8 cellular contexts compared by ENCODE assay signal in the genomic region with DNA sequence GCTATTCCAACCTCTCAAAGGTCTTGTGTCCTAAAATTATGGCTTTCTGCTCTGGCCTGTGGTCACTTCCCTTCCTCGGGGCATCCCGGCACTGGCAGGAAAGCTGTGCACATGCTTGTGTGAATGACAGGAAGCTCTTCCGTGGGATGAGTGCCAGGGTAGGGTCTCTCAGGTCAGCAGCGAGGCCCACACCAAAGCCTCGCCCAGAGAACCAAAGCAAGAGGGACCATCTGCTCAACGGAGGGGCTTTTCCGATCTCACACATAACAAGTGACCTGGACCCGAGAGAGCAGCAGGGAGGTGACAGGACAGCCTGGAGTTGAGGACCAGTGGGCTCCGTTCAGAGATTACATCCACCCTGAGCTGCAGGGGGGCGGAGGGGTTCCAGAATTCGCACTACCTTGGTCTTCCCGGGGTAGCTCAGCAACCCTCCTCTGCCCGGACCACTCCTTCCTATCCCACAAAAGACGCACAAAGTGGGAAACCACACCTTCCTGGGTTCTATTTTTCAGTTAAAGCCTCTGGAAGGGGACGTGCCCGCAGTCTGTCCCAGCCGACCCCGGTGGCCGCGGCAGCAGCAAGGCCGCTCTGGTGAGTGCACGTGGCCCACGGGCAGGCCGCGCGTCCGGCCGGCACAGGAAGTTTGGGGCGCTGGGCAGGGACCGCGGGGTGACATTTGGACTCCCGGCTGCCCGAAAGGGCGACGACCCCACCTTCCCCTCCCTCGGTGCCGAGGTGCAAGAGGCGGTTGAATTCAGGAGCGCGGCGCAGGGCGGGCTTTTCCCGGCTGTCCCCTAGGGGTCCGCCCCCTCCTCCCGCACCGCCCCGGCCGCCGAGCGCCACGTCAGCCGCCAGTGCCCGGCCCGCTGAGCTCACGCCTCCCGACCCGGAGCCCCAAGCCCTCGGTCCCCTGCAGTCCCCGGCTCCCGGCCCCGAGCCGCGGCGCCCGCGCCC. TPM values are rescaled to one million over a fixed set of nuclear protein-coding genes. Genes with fewer than 3 reads are reported as not detected.
DNase-seq lines count a peak whose midpoint lies in the region; ATAC-seq and TF ChIP-seq lines count a peak whose summit lies in the region.

No MANE protein-coding gene starts in this region.

- peak overlapping the region; percentile 81 for H3K4me3 Mint-ChIP-seq in activated naive CD4-positive, alpha-beta T cell treated with anti-CD3 and anti-CD28 coated beads for 36 hours

- CTCF ChIA-PET in OCI-LY7 (lab: Charles Lee; ENCODE audit: unreplicated experiment), result interaction anchor here (1.1 kb wide), 1 partner anchor 10 kb away, joined by 3 read pairs; no protein-coding TSS in a partner anchor
- CTCF ChIA-PET in activated naive CD4-positive, alpha-beta T cell treated with anti-CD3 and anti-CD28 coated beads for 36 hours (lab: Charles Lee), result interaction anchor here (1.2 kb wide), 1 partner anchor 13 kb away, joined by 4 read pairs; no protein-coding TSS in a partner anchor

- H3K36me3 ChIP-seq in OCI-LY7 (ENCODE audit: insufficient read depth, low read length) (peaks cover 49% of the 10 kb centered on the region), parathyroid adenoma (ENCODE audit: control insufficient read depth, insufficient read depth, low read length) (no peaks in the 10 kb centered on the region)

- peaks cover 14% of the 10 kb centered on the region for H4K20me1 ChIP-seq in OCI-LY7 (ENCODE audit: insufficient read depth, low read length)

- no peaks in the 10 kb centered on the region for H3K9me2 ChIP-seq in OCI-LY7 (ENCODE audit: insufficient read depth, low read length)

- H3K4me1 ChIP-seq in OCI-LY7 (ENCODE audit: insufficient read depth, low read length, poor library complexity, severe bottlenecking), result peaks cover 76% of the 10 kb centered on the region
- peaks cover 13% of the 10 kb centered on the region for H3K4me1 ChIP-seq in parathyroid adenoma

- peaks cover 58% of the 10 kb centered on the region for H3K79me2 ChIP-seq in OCI-LY7 (ENCODE audit: insufficient read depth, low read depth, low read length)
- H3K79me2 ChIP-seq in parathyroid adenoma, result peaks cover 11% of the 10 kb centered on the region

- DNase-seq in 8988T (peak; percentile 88), GM10266 (ENCODE audit: extremely low spot score) (peak; percentile 73), OCI-LY7 (ENCODE audit: low spot score) (peak; percentile 46), Right ventricle myocardium inferior (ENCODE audit: missing footprints) (peak; percentile 75), NK-92 (lab: John Stamatoyannopoulos, UW; ENCODE audit: unreplicated experiment) (no peak)
- DNase-seq in activated naive CD4-positive, alpha-beta T cell treated with anti-CD3 and anti-CD28 coated beads for 36 hours, result peak; percentile 59

- H3K27ac Mint-ChIP-seq in activated naive CD4-positive, alpha-beta T cell treated with anti-CD3 and anti-CD28 coated beads for 36 hours, result peak overlapping the region; percentile 38

- peak overlapping the region; percentile 92 for H3K4me3 ChIP-seq in OCI-LY7 (ENCODE audit: low read depth, low read length, poor library complexity, severe bottlenecking)
- peak overlapping the region; percentile 72 for H3K4me3 ChIP-seq in parathyroid adenoma (ENCODE audit: low read depth, low read length)

- peak overlapping the region; percentile 35 for H3K27ac ChIP-seq in OCI-LY7 (ENCODE audit: low read depth, low read length, poor library complexity, severe bottlenecking)
- H3K27ac ChIP-seq in parathyroid adenoma, result peak overlapping the region; percentile 21

- H3K9me3 ChIP-seq in OCI-LY7 (ENCODE audit: low read length) (no peaks in the 10 kb centered on the region), parathyroid adenoma (ENCODE audit: control insufficient read depth, low read length) (no peaks in the 10 kb centered on the region)

- no peak overlapping the region for H3K9ac ChIP-seq in parathyroid adenoma

- peaks cover 6% of the 10 kb centered on the region for H3K36me3 Mint-ChIP-seq in activated naive CD4-positive, alpha-beta T cell treated with anti-CD3 and anti-CD28 coated beads for 36 hours (ENCODE audit: low read depth)

- H3K4me2 ChIP-seq in OCI-LY7 (ENCODE audit: low read length) (peak overlapping the region; percentile 85), parathyroid adenoma (ENCODE audit: low read length) (peak overlapping the region; percentile 89)

- H2AFZ ChIP-seq in OCI-LY7 (ENCODE audit: low read length) (no peak overlapping the region), parathyroid adenoma (peak overlapping the region; percentile 76)

- no peaks in the 10 kb centered on the region for H3K9me3 Mint-ChIP-seq in activated naive CD4-positive, alpha-beta T cell treated with anti-CD3 and anti-CD28 coated beads for 36 hours

- peaks cover 14% of the 10 kb centered on the region for H3K4me1 Mint-ChIP-seq in activated naive CD4-positive, alpha-beta T cell treated with anti-CD3 and anti-CD28 coated beads for 36 hours (ENCODE audit: low read depth)

- no peaks in the 10 kb centered on the region for H3K27me3 ChIP-seq in parathyroid adenoma (ENCODE audit: control insufficient read depth, insufficient read depth, low read length)

- peak; percentile 23 for ATAC-seq in HG02970 (IDR thresholded peaks at IDR 0.05; ENCODE audit: low FRiP score, unreplicated experiment)
- ATAC-seq in Right ventricle myocardium inferior, result peak; percentile 55

- no TSS peak for BruUV-seq in OCI-LY7 (replicated peaks; lab: Mats Ljungman, UMichigan)

- POLR2A ChIA-PET in OCI-LY7 (lab: Charles Lee), result interaction anchor here (0.8 to 3.8 kb wide), 6 partner anchors 9 to 53 kb away, joined by 3 to 31 read pairs (median 8); no protein-coding TSS in a partner anchor

- no peaks in the 10 kb centered on the region for H3K27me3 Mint-ChIP-seq in activated naive CD4-positive, alpha-beta T cell treated with anti-CD3 and anti-CD28 coated beads for 36 hours (ENCODE audit: low read depth)

- TF ChIP-seq CTCF in GM10266 (IDR thresholded peaks at IDR 0.05; ENCODE audit: control insufficient read depth, insufficient read depth, low read depth, missing control alignments) (no peak), OCI-LY7 (conservative IDR thresholded peaks at IDR 0.05; ENCODE audit: low read length) (no peak), parathyroid adenoma (IDR thresholded peaks at IDR 0.05) (no peak)

- intact Hi-C loops in OCI-LY7 (cut with micrococcal nuclease; ENCODE audit: unreplicated experiment), result loop anchor here (2.0 to 10.0 kb wide), 2 partner anchors 83 to 1325 kb away; partner anchors contain the start of gene LY86
- intact Hi-C loops in activated naive CD4-positive, alpha-beta T cell treated with anti-CD3 and anti-CD28 coated beads for 36 hours (cut with micrococcal nuclease), result loop anchor here (1.0 to 10.0 kb wide), 7 partner anchors 93 to 597 kb away; partner anchors contain the start of genes BLOC1S5, EEF1E1, SLC35B3 and SSR1
- intact Hi-C loops in Right ventricle myocardium inferior (cut with DNase I), result loop anchor here (2.0 to 5.0 kb wide), 4 partner anchors 65 to 182 kb away; partner anchors contain the start of genes BLOC1S5 and BMP6

RNA-seq across cellular contexts. Expression of gene TXNDC5, which starts 1.0 kb away (rescaled TPM):
- total RNA-seq in OCI-LY7 (2014; rRNA removed; shearing (Covaris generic)), result 280 and 319 TPM in 2 replicates
- 312 and 363 TPM in 2 replicates for total RNA-seq in OCI-LY7 (2022)
- 10 to 100 TPM; 60.7 to 62.2 TPM for total RNA-seq in activated naive CD4-positive, alpha-beta T cell treated with anti-CD3 and anti-CD28 coated beads for 36 hours
- total RNA-seq in Right ventricle myocardium inferior, result 42.0 TPM
